In the genomic region with DNA sequence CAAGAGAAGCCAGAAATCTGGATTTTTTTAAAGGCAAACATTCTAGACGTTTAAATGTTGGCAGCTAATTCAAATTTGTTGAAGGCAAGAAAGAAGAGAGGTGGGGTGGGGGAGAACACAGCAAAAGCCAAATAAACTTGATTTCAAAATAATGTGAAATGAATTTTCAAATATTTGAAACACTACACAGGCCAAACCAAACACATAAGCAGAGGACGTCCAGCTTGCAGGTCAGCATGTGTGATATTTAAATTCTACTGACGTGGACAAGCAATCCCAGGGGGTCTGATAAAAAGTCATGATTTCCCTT, we compare ENCODE assay signal across 29 cellular contexts. TPM values are rescaled to one million over a fixed set of nuclear protein-coding genes. Genes with fewer than 3 reads are reported as not detected.
DNase-seq lines count a peak whose midpoint lies in the region; TF ChIP-seq lines count a peak whose summit lies in the region.
"Had no signal": no experiment of that assay in that cellular context is flagged by ENCODE, and none has a peak within 500 bp of the region (broad histone marks: within the 10 kb centered on the region; RNA-seq: fewer than 3 reads in every experiment).

No MANE protein-coding gene starts in this region.

- H3K9me3 ChIP-seq in esophagus muscularis mucosa, result no peaks in the 10 kb centered on the region
- H3K9me3 ChIP-seq: SK-N-SH, spleen, stomach had no signal

- no peak for DNase-seq in activated CD4-positive, alpha-beta T cell treated with anti-CD3 and anti-CD28 coated beads, Interleukin-2, amount 10 ng/mL, durations not matched to agents 7 days and 5 days
- no peak for DNase-seq in activated CD4-positive, alpha-beta T cell treated with anti-CD3 and anti-CD28 coated beads for 48 hours
- DNase-seq in CD14-positive monocyte (ENCODE audit: low spot score), result no peak
- DNase-seq in esophagus muscularis mucosa (ENCODE audit: extremely low spot score), result no peak
- no peak for DNase-seq in nephron progenitor cell
- DNase-seq in HuH-7.5 (ENCODE audit: low spot score), result no peak
- DNase-seq in GM13977 (ENCODE audit: low spot score), result no peak
- DNase-seq in glomerular visceral epithelial cell (ENCODE audit: extremely low spot score), result no peak
- DNase-seq: activated CD4-positive, alpha-beta memory T cell treated with anti-CD3 and anti-CD28 coated beads for 36 hours; activated T-cell treated with anti-CD3 and anti-CD28 coated beads for 4 hours; AML-193; DND-41; effector memory CD4-positive, alpha-beta T cell; glutamatergic neuron; KBM-7; MM.1S; NCI-H1436 treated with DMSO at 0.1 percent for 48 hours; occipital lobe; RPMI8226; stimulated activated CD4-positive, alpha-beta T cell treated with anti-CD3 and anti-CD28 coated beads, Interleukin-4, amount 100 ng/mL, for 1 hour; stomach; T-helper 9 cell had no signal

- no peak overlapping the region for H3K4me3 ChIP-seq in esophagus muscularis mucosa
- H3K4me3 ChIP-seq: stomach had no signal

- peaks cover 40% of the 10 kb centered on the region for H3K4me1 Mint-ChIP-seq in activated CD4-positive, alpha-beta T cell treated with anti-CD3 and anti-CD28 coated beads, Interleukin-2, amount 10 ng/mL, durations not matched to agents 7 days and 5 days
- H3K4me1 Mint-ChIP-seq in CD14-positive monocyte (peaks cover 96% of the 10 kb centered on the region), nephron progenitor cell (peaks cover 61% of the 10 kb centered on the region)

- CTCF ChIA-PET in activated CD4-positive, alpha-beta T cell treated with anti-CD3 and anti-CD28 coated beads, Interleukin-2, amount 10 ng/mL, durations not matched to agents 7 days and 5 days (lab: Charles Lee), result interaction anchor here (0.6 to 7.0 kb wide), 7 partner anchors 8 to 136 kb away, joined by 3 to 40 read pairs (median 8); partner anchors contain the start of gene VSIR

- peaks cover 63 to 71% (median 69%) of the 10 kb centered on the region in 4 donors for H3K4me1 ChIP-seq in esophagus muscularis mucosa

- H3K36me3 ChIP-seq in esophagus muscularis mucosa, result no peaks in the 10 kb centered on the region
- H3K36me3 ChIP-seq: spleen, stomach had no signal

- POLR2A ChIA-PET in activated CD4-positive, alpha-beta T cell treated with anti-CD3 and anti-CD28 coated beads, Interleukin-2, amount 10 ng/mL, durations not matched to agents 7 days and 5 days (lab: Charles Lee), result no interaction called here

- no peak for TF ChIP-seq EP300 in esophagus muscularis mucosa (IDR thresholded peaks at IDR 0.05)

- no peak for TF ChIP-seq POLR2A in esophagus muscularis mucosa (IDR thresholded peaks at IDR 0.05; ENCODE audit: low read depth)

- no peaks in the 10 kb centered on the region for H3K27me3 Mint-ChIP-seq in activated CD4-positive, alpha-beta T cell treated with anti-CD3 and anti-CD28 coated beads, Interleukin-2, amount 10 ng/mL, durations not matched to agents 7 days and 5 days
- H3K27me3 Mint-ChIP-seq in CD14-positive monocyte (ENCODE audit: low read depth in 3 of 3) (peaks cover 0 to 2% (median 1%) of the 10 kb centered on the region in 3 donors), nephron progenitor cell (ENCODE audit: low read depth, poor library complexity) (peaks cover 17% of the 10 kb centered on the region)
- H3K27me3 Mint-ChIP-seq: activated CD4-positive, alpha-beta memory T cell treated with anti-CD3 and anti-CD28 coated beads for 36 hours had no signal

- no peak overlapping the region for H3K4me3 Mint-ChIP-seq in activated CD4-positive, alpha-beta T cell treated with anti-CD3 and anti-CD28 coated beads, Interleukin-2, amount 10 ng/mL, durations not matched to agents 7 days and 5 days
- H3K4me3 Mint-ChIP-seq in CD14-positive monocyte (peak overlapping the region; percentile 95 to 98), nephron progenitor cell (no peak overlapping the region)
- H3K4me3 Mint-ChIP-seq: activated CD4-positive, alpha-beta memory T cell treated with anti-CD3 and anti-CD28 coated beads for 36 hours; type B pancreatic cell had no signal

- H3K36me3 Mint-ChIP-seq in activated CD4-positive, alpha-beta T cell treated with anti-CD3 and anti-CD28 coated beads, Interleukin-2, amount 10 ng/mL, durations not matched to agents 7 days and 5 days (ENCODE audit: low read depth), result peaks cover 2% of the 10 kb centered on the region
- H3K36me3 Mint-ChIP-seq in CD14-positive monocyte (peaks cover 36 to 56% of the 10 kb centered on the region in 2 donors), nephron progenitor cell (ENCODE audit: low read depth) (no peaks in the 10 kb centered on the region)
- H3K36me3 Mint-ChIP-seq: activated CD4-positive, alpha-beta memory T cell treated with anti-CD3 and anti-CD28 coated beads for 36 hours; type B pancreatic cell had no signal

- H3K27ac ChIP-seq in esophagus muscularis mucosa (replicated peaks in 1 of 4), result peak overlapping the region; percentile 32 to 64 (median 58)

- in situ Hi-C loops in GM13977 (cut with MboI; ENCODE audit: low pct_unique_long_range_greater_than_20kb, low sequenced_read_pairs, unreplicated experiment), result loop anchor here (10.0 kb wide), 1 partner anchor 403 kb away; the partner anchor contains the start of gene SLC29A3

- no peaks in the 10 kb centered on the region for H3K27me3 ChIP-seq in esophagus muscularis mucosa
- H3K27me3 ChIP-seq: spleen, stomach had no signal

- TF ChIP-seq CTCF in CD14-positive monocyte (IDR thresholded peaks at IDR 0.05), result no peak
- TF ChIP-seq CTCF in esophagus muscularis mucosa (IDR thresholded peaks at IDR 0.05), result no peak
- TF ChIP-seq CTCF in nephron progenitor cell (IDR thresholded peaks at IDR 0.05), result no peak
- TF ChIP-seq CTCF in GM13977 (IDR thresholded peaks at IDR 0.05; ENCODE audit: extremely low read depth, insufficient read depth, missing control alignments), result no peak

- peak overlapping the region; percentile 9 for H3K27ac Mint-ChIP-seq in activated CD4-positive, alpha-beta T cell treated with anti-CD3 and anti-CD28 coated beads, Interleukin-2, amount 10 ng/mL, durations not matched to agents 7 days and 5 days
- H3K27ac Mint-ChIP-seq in CD14-positive monocyte, result peak overlapping the region in 6 of 7 donors; percentile 2 to 72 (median 53)
- peak overlapping the region; percentile 64 for H3K27ac Mint-ChIP-seq in nephron progenitor cell
- H3K27ac Mint-ChIP-seq: type B pancreatic cell had no signal

- no peaks in the 10 kb centered on the region for H3K9me3 Mint-ChIP-seq in activated CD4-positive, alpha-beta T cell treated with anti-CD3 and anti-CD28 coated beads, Interleukin-2, amount 10 ng/mL, durations not matched to agents 7 days and 5 days
- H3K9me3 Mint-ChIP-seq in CD14-positive monocyte (peaks cover 0 to 2% (median 0%) of the 10 kb centered on the region in 7 donors), nephron progenitor cell (peaks cover 3% of the 10 kb centered on the region)
- H3K9me3 Mint-ChIP-seq: activated CD4-positive, alpha-beta memory T cell treated with anti-CD3 and anti-CD28 coated beads for 36 hours; type B pancreatic cell had no signal

- intact Hi-C loops in CD14-positive monocyte (cut with micrococcal nuclease), result no loop called here
- intact Hi-C loops in esophagus muscularis mucosa (cut with DNase I), result no loop called here

- 33% methylated on average over 3 of the region's 3 CpGs for WGBS in esophagus muscularis mucosa

RNA-seq across cellular contexts. Expression of gene C10orf105, which starts 1.9 kb away (rescaled TPM):
- under 1 TPM; 0.52 to 0.71 TPM for total RNA-seq in activated CD4-positive, alpha-beta T cell treated with anti-CD3 and anti-CD28 coated beads, Interleukin-2, amount 10 ng/mL, durations not matched to agents 7 days and 5 days
- polyA plus RNA-seq in CD14-positive monocyte, result under 1 TPM; 0.18 to 0.48 TPM
- total RNA-seq in esophagus muscularis mucosa, result under 1 TPM in 3 of 4 donors, not detected in 1; 0.06 to 0.17 (median 0.11) TPM
- total RNA-seq: A172, astrocyte, left lobe of liver, renal cortical epithelial cell, stomach had no signal
- polyA plus RNA-seq: SK-N-SH had no signal

RNA-seq across cellular contexts. Expression of gene VSIR, which starts 55.6 kb away (rescaled TPM):
- total RNA-seq in activated CD4-positive, alpha-beta T cell treated with anti-CD3 and anti-CD28 coated beads, Interleukin-2, amount 10 ng/mL, durations not matched to agents 7 days and 5 days, result 100 to 1,000 TPM; 120 to 148 TPM
- polyA plus RNA-seq in CD14-positive monocyte, result 1,000 to 10,000 TPM in 1 of 2 donors, 100 to 1,000 TPM in 1; 801 to 1,133 TPM
- total RNA-seq in esophagus muscularis mucosa, result 100 to 1,000 TPM in 2 of 4 donors, 10 to 100 TPM in 2; 37.8 to 118 (median 90.3) TPM

Comparison
In these comparisons a context has a peak if more than half of its experiments do, and no peak if none do; other contexts are left out.
1. H3K27ac Mint-ChIP-seq: peak in every context shown above with its lines; median percentile 64 in nephron progenitor cell; 53 in CD14-positive monocyte; 9 in activated CD4-positive, alpha-beta T cell treated with anti-CD3 and anti-CD28 coated beads, Interleukin-2, amount 10 ng/mL, durations not matched to agents 7 days and 5 days.
2. H3K4me3 Mint-ChIP-seq: peak in CD14-positive monocyte (2 of 2); none in activated CD4-positive, alpha-beta T cell treated with anti-CD3 and anti-CD28 coated beads, Interleukin-2, amount 10 ng/mL, durations not matched to agents 7 days and 5 days (single experiment) and nephron progenitor cell (single experiment).